In the genomic region with DNA sequence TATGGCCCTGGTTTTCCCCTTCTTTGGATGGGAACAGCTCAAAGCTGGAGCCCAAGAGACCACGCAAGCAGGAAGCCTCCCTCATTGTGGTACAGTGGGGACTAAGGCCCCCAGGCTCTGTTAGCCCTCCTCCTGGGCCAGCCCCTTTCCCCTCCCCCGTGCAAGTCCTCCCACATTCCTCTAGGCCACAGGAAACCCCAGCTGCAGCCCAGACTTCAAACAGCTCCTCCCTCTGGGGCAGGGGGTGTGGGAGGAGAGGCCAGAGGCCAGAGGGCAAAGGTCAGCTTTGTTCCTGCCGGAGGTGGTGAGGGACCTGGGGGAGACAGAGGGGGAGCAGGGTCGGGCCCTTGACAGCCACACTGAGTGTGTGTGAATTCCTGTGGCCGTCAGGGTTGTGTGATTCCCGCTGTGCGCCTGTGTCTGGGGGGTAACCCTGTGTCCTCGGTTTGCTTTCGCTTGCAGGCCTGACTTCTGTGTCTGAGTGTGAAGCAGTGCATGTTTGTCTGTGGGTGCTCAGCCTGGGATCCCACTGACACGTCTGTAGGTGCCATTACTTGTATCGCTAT, we compare ENCODE assay signal across 1 cellular context.
TF ChIP-seq lines count a peak whose summit lies in the region.

No MANE protein-coding gene starts in this region.

TF ChIP-seq in K562, 482 proteins besides CTCF, POLR2A, EP300 and RAD21 (continued from another document and continues in another):
- TF ChIP-seq ZNF584 (CRISPR knock-in tag; IDR thresholded peaks at IDR 0.05; ENCODE audit: low read depth) (no peak), HDGF (IDR thresholded peaks at IDR 0.05) (no peak), NRF1 (conservative IDR thresholded peaks at IDR 0.05 in 1 of 2, IDR thresholded peaks at IDR 0.05 in 1 of 2) (no peak), ZNF785 (CRISPR knock-in tag; IDR thresholded peaks at IDR 0.05) (no peak), ATF7 (IDR thresholded peaks at IDR 0.05) (no peak), MTA1 (IDR thresholded peaks at IDR 0.05; ENCODE audit: borderline replicate concordance) (peak; percentile 20; the same call in 1 of the 2 replicates), ZNF354B (CRISPR knock-in tag; IDR thresholded peaks at IDR 0.05) (no peak), NR2F6 (CRISPR knock-in tag; IDR thresholded peaks at IDR 0.05) (peak; percentile 51; the same call in 1 of the 2 replicates), ZNF124 (CRISPR knock-in tag; IDR thresholded peaks at IDR 0.05) (no peak), CREM (IDR thresholded peaks at IDR 0.05; ENCODE audit: low read depth) (peak; percentile 25; the same call in 1 of the 2 replicates), KAT2B (IDR thresholded peaks at IDR 0.05; ENCODE audit: low read depth, low read length) (no peak), U2AF2 (optimal IDR thresholded peaks at IDR 0.05; ENCODE audit: low read depth, low read length) (no peak), ZNF766 (CRISPR knock-in tag; conservative IDR thresholded peaks at IDR 0.05) (peak; percentile 48), ZKSCAN1 (IDR thresholded peaks at IDR 0.05; ENCODE audit: low read depth, low read length) (no peak), PRPF4 (IDR thresholded peaks at IDR 0.05; ENCODE audit: insufficient read depth, low read depth, low read length, poor library complexity, severe bottlenecking) (no peak), ZBTB8A (IDR thresholded peaks at IDR 0.05; ENCODE audit: partially characterized antibody) (no peak), SMAD2 (IDR thresholded peaks at IDR 0.05; ENCODE audit: low read depth, low read length) (no peak), JUN (IDR thresholded peaks at IDR 0.05; ENCODE audit: borderline replicate concordance, low read depth, low read length) (no peak), JUN (CRISPR knock-in tag; IDR thresholded peaks at IDR 0.05; ENCODE audit: borderline replicate concordance) (no peak), NCOA2 (IDR thresholded peaks at IDR 0.05; ENCODE audit: partially characterized antibody in 2 of 2) (no peak), ARID1B (IDR thresholded peaks at IDR 0.05) (peak; percentile 47; the same call in 1 of the 2 replicates), SAFB2 (IDR thresholded peaks at IDR 0.05; ENCODE audit: borderline replicate concordance, low read depth, low read length, severe bottlenecking) (no peak), SREBF1 (IDR thresholded peaks at IDR 0.05; ENCODE audit: borderline replicate concordance, low read depth, low read length) (no peak), DACH1 (IDR thresholded peaks at IDR 0.05; ENCODE audit: partially characterized antibody) (peak; percentile 36), GATA2 (CRISPR knock-in tag; IDR thresholded peaks at IDR 0.05) (no peak), XRCC3 (IDR thresholded peaks at IDR 0.05) (no peak), ZNF696 (CRISPR knock-in tag; conservative IDR thresholded peaks at IDR 0.05) (no peak), ZNF197 (CRISPR knock-in tag; IDR thresholded peaks at IDR 0.05; ENCODE audit: low read depth) (no peak), RCOR1 (IDR thresholded peaks at IDR 0.05; ENCODE audit: borderline replicate concordance in 1 of 2, low read depth in 2 of 2, low read length in 2 of 2) (peak in 1 of 2 experiments; percentile 55; a peak in 2 of 4 replicates), FOXA1 (IDR thresholded peaks at IDR 0.05; ENCODE audit: borderline replicate concordance) (no peak), HNRNPL (IDR thresholded peaks at IDR 0.05; ENCODE audit: low read depth, low read length) (no peak), YBX1 (IDR thresholded peaks at IDR 0.05) (no peak), PHF20 (IDR thresholded peaks at IDR 0.05; ENCODE audit: partially characterized antibody) (no peak)
- TF ChIP-seq, protein P1, sequence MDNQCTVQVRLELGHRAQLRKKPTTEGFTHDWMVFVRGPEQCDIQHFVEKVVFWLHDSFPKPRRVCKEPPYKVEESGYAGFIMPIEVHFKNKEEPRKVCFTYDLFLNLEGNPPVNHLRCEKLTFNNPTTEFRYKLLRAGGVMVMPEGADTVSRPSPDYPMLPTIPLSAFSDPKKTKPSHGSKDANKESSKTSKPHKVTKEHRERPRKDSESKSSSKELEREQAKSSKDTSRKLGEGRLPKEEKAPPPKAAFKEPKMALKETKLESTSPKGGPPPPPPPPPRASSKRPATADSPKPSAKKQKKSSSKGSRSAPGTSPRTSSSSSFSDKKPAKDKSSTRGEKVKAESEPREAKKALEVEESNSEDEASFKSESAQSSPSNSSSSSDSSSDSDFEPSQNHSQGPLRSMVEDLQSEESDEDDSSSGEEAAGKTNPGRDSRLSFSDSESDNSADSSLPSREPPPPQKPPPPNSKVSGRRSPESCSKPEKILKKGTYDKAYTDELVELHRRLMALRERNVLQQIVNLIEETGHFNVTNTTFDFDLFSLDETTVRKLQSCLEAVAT (IDR thresholded peaks at IDR 0.05): peak in 1 of 2 experiments; percentile 59; a peak in 2 of 4 replicates
- TF ChIP-seq, protein P2, sequence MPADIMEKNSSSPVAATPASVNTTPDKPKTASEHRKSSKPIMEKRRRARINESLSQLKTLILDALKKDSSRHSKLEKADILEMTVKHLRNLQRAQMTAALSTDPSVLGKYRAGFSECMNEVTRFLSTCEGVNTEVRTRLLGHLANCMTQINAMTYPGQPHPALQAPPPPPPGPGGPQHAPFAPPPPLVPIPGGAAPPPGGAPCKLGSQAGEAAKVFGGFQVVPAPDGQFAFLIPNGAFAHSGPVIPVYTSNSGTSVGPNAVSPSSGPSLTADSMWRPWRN (IDR thresholded peaks at IDR 0.05; ENCODE audit: low read depth): no peak
- TF ChIP-seq, protein P3, sequence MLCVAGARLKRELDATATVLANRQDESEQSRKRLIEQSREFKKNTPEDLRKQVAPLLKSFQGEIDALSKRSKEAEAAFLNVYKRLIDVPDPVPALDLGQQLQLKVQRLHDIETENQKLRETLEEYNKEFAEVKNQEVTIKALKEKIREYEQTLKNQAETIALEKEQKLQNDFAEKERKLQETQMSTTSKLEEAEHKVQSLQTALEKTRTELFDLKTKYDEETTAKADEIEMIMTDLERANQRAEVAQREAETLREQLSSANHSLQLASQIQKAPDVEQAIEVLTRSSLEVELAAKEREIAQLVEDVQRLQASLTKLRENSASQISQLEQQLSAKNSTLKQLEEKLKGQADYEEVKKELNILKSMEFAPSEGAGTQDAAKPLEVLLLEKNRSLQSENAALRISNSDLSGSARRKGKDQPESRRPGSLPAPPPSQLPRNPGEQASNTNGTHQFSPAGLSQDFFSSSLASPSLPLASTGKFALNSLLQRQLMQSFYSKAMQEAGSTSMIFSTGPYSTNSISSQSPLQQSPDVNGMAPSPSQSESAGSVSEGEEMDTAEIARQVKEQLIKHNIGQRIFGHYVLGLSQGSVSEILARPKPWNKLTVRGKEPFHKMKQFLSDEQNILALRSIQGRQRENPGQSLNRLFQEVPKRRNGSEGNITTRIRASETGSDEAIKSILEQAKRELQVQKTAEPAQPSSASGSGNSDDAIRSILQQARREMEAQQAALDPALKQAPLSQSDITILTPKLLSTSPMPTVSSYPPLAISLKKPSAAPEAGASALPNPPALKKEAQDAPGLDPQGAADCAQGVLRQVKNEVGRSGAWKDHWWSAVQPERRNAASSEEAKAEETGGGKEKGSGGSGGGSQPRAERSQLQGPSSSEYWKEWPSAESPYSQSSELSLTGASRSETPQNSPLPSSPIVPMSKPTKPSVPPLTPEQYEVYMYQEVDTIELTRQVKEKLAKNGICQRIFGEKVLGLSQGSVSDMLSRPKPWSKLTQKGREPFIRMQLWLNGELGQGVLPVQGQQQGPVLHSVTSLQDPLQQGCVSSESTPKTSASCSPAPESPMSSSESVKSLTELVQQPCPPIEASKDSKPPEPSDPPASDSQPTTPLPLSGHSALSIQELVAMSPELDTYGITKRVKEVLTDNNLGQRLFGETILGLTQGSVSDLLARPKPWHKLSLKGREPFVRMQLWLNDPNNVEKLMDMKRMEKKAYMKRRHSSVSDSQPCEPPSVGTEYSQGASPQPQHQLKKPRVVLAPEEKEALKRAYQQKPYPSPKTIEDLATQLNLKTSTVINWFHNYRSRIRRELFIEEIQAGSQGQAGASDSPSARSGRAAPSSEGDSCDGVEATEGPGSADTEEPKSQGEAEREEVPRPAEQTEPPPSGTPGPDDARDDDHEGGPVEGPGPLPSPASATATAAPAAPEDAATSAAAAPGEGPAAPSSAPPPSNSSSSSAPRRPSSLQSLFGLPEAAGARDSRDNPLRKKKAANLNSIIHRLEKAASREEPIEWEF (CRISPR knock-in tag; IDR thresholded peaks at IDR 0.05): no peak
- TF ChIP-seq, protein P4, sequence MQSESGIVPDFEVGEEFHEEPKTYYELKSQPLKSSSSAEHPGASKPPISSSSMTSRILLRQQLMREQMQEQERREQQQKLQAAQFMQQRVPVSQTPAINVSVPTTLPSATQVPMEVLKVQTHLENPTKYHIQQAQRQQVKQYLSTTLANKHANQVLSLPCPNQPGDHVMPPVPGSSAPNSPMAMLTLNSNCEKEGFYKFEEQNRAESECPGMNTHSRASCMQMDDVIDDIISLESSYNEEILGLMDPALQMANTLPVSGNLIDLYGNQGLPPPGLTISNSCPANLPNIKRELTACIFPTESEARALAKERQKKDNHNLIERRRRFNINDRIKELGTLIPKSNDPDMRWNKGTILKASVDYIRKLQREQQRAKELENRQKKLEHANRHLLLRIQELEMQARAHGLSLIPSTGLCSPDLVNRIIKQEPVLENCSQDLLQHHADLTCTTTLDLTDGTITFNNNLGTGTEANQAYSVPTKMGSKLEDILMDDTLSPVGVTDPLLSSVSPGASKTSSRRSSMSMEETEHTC (IDR thresholded peaks at IDR 0.05): no peak
- TF ChIP-seq, protein P5, sequence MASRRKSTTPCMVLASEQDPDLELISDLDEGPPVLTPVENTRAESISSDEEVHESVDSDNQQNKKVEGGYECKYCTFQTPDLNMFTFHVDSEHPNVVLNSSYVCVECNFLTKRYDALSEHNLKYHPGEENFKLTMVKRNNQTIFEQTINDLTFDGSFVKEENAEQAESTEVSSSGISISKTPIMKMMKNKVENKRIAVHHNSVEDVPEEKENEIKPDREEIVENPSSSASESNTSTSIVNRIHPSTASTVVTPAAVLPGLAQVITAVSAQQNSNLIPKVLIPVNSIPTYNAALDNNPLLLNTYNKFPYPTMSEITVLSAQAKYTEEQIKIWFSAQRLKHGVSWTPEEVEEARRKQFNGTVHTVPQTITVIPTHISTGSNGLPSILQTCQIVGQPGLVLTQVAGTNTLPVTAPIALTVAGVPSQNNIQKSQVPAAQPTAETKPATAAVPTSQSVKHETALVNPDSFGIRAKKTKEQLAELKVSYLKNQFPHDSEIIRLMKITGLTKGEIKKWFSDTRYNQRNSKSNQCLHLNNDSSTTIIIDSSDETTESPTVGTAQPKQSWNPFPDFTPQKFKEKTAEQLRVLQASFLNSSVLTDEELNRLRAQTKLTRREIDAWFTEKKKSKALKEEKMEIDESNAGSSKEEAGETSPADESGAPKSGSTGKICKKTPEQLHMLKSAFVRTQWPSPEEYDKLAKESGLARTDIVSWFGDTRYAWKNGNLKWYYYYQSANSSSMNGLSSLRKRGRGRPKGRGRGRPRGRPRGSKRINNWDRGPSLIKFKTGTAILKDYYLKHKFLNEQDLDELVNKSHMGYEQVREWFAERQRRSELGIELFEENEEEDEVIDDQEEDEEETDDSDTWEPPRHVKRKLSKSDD (conservative IDR thresholded peaks at IDR 0.05; ENCODE audit: low read length): no peak
- TF ChIP-seq, protein P6, sequence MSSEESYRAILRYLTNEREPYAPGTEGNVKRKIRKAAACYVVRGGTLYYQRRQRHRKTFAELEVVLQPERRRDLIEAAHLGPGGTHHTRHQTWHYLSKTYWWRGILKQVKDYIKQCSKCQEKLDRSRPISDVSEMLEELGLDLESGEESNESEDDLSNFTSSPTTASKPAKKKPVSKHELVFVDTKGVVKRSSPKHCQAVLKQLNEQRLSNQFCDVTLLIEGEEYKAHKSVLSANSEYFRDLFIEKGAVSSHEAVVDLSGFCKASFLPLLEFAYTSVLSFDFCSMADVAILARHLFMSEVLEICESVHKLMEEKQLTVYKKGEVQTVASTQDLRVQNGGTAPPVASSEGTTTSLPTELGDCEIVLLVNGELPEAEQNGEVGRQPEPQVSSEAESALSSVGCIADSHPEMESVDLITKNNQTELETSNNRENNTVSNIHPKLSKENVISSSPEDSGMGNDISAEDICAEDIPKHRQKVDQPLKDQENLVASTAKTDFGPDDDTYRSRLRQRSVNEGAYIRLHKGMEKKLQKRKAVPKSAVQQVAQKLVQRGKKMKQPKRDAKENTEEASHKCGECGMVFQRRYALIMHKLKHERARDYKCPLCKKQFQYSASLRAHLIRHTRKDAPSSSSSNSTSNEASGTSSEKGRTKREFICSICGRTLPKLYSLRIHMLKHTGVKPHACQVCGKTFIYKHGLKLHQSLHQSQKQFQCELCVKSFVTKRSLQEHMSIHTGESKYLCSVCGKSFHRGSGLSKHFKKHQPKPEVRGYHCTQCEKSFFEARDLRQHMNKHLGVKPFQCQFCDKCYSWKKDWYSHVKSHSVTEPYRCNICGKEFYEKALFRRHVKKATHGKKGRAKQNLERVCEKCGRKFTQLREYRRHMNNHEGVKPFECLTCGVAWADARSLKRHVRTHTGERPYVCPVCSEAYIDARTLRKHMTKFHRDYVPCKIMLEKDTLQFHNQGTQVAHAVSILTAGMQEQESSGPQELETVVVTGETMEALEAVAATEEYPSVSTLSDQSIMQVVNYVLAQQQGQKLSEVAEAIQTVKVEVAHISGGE (CRISPR knock-in tag; IDR thresholded peaks at IDR 0.05): no peak; a peak in 1 of 6 replicates
- TF ChIP-seq, protein P7, sequence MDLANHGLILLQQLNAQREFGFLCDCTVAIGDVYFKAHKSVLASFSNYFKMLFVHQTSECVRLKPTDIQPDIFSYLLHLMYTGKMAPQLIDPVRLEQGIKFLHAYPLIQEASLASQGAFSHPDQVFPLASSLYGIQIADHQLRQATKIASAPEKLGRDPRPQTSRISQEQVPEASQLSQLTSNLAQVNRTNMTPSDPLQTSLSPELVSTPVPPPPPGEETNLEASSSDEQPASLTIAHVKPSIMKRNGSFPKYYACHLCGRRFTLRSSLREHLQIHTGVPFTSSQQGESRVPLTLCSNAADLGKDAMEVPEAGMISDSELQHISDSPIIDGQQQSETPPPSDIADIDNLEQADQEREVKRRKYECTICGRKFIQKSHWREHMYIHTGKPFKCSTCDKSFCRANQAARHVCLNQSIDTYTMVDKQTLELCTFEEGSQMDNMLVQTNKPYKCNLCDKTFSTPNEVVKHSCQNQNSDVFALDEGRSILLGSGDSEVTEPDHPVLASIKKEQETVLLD (IDR thresholded peaks at IDR 0.05): 0 out of 2 replicates have a peak, but pooled peaks have one; percentile 41
- TF ChIP-seq, protein P8, sequence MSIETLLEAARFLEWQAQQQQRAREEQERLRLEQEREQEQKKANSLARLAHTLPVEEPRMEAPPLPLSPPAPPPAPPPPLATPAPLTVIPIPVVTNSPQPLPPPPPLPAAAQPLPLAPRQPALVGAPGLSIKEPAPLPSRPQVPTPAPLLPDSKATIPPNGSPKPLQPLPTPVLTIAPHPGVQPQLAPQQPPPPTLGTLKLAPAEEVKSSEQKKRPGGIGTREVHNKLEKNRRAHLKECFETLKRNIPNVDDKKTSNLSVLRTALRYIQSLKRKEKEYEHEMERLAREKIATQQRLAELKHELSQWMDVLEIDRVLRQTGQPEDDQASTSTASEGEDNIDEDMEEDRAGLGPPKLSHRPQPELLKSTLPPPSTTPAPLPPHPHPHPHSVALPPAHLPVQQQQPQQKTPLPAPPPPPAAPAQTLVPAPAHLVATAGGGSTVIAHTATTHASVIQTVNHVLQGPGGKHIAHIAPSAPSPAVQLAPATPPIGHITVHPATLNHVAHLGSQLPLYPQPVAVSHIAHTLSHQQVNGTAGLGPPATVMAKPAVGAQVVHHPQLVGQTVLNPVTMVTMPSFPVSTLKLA (conservative IDR thresholded peaks at IDR 0.05): no peak
